ENCODE assay signal across 1 cellular context in the genomic region with DNA sequence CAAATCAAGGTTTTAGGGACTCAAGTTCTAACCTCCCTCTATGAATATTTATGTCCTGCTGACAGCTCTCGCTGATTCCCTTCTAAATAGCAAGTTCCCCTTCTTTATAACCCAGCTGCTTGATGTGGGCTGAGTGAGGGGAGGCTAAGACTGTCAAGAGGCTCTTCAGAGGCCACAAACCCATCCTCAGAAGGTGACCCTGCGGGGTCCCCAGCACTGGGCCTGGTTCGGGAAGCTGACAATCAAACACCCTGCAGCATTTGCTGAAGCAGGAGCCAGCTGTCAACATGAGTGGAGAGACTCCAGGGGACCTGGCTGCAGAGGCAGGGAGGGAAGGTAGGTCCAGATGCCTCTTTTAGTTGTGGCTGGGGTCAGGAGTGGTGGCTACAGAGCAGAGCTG.
A peak's percentile ranks its signal among the peaks of the same experiment; 100 is the strongest.
TF ChIP-seq lines count a peak whose summit lies in the region.

No MANE protein-coding gene starts in this region.

TF ChIP-seq in K562, 482 proteins besides CTCF, POLR2A, EP300 and RAD21:
- no peak for TF ChIP-seq XRCC5 (IDR thresholded peaks at IDR 0.05; ENCODE audit: low read depth, low read length)
- TF ChIP-seq MEIS2 (IDR thresholded peaks at IDR 0.05; ENCODE audit: partially characterized antibody) = peak; percentile 43
- TF ChIP-seq, protein P1, sequence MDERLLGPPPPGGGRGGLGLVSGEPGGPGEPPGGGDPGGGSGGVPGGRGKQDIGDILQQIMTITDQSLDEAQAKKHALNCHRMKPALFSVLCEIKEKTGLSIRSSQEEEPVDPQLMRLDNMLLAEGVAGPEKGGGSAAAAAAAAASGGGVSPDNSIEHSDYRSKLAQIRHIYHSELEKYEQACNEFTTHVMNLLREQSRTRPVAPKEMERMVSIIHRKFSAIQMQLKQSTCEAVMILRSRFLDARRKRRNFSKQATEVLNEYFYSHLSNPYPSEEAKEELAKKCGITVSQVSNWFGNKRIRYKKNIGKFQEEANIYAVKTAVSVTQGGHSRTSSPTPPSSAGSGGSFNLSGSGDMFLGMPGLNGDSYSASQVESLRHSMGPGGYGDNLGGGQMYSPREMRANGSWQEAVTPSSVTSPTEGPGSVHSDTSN (CRISPR knock-in tag; IDR thresholded peaks at IDR 0.05; ENCODE audit: low read depth) = no peak
- TF ChIP-seq, protein P1 (tag; conservative IDR thresholded peaks at IDR 0.05; ENCODE audit: low read depth) = peak; percentile 59
